9 cellular contexts compared by ENCODE assay signal in genomic region chr1:223834660-223835263, GRCh38. TPM values are rescaled to one million over a fixed set of nuclear protein-coding genes. Genes with fewer than 3 reads are reported as not detected.
A peak's percentile ranks its signal among the peaks of the same experiment; 100 is the strongest.
DNase-seq lines count a peak whose midpoint lies in the region; ATAC-seq and TF ChIP-seq lines count a peak whose summit lies in the region.
"Had no signal": no experiment of that assay in that cellular context is flagged by ENCODE, and none has a peak within 500 bp of the region (broad histone marks: within the 10 kb centered on the region; RNA-seq: fewer than 3 reads in every experiment).

No MANE protein-coding gene starts in this region.

- peak overlapping the region in 8 of 11 experiments; percentile 56 to 92 (median 82); a peak in 15 of 22 replicates for H3K4me2 ChIP-seq in BLaER1 treated with 17β-estradiol and CSF1 and Interleukin-3, amounts not matched to agents 10 nM and 100 nM

- H3K4me3 ChIP-seq in BLaER1 treated with 17β-estradiol and CSF1 and Interleukin-3, amounts not matched to agents 10 nM and 100 nM = no peak overlapping the region
- no peak overlapping the region for H3K4me3 ChIP-seq in effector memory CD4-positive, alpha-beta T cell (ENCODE audit: insufficient read depth, low read depth, low read length, poor library complexity, severe bottlenecking)

- peaks cover 0 to 8% (median 3%) of the 10 kb centered on the region in 11 experiments; a peak in 6 of 22 replicates for H3K36me3 ChIP-seq in BLaER1 treated with 17β-estradiol and CSF1 and Interleukin-3, amounts not matched to agents 10 nM and 100 nM
- H3K36me3 ChIP-seq in effector memory CD4-positive, alpha-beta T cell (ENCODE audit: control insufficient read depth, insufficient read depth, low read length) = no peaks in the 10 kb centered on the region

- no peak for TF ChIP-seq CTCF in omental fat pad (IDR thresholded peaks at IDR 0.05)

- H3K9me3 ChIP-seq in BLaER1 treated with 17β-estradiol and CSF1 and Interleukin-3, amounts not matched to agents 10 nM and 100 nM (replicated peaks in 1 of 11) = no peaks in the 10 kb centered on the region
- H3K9me3 ChIP-seq in effector memory CD4-positive, alpha-beta T cell (ENCODE audit: control insufficient read depth, low read length) = no peaks in the 10 kb centered on the region

- H3K27ac ChIP-seq in BLaER1 treated with 17β-estradiol and CSF1 and Interleukin-3, amounts not matched to agents 10 nM and 100 nM = peak overlapping the region in 5 of 11 experiments; percentile 9 to 56 (median 43); a peak in 7 of 22 replicates
- peak overlapping the region; percentile 51 for H3K27ac ChIP-seq in effector memory CD4-positive, alpha-beta T cell (ENCODE audit: insufficient read depth, low read length, poor library complexity, severe bottlenecking)

- H3K9ac ChIP-seq in BLaER1 treated with 17β-estradiol and CSF1 and Interleukin-3, amounts not matched to agents 10 nM and 100 nM = peak overlapping the region in 2 of 11 experiments; percentile 14 to 23; a peak in 2 of 22 replicates

- H4K20me1 ChIP-seq in BLaER1 treated with 17β-estradiol and CSF1 and Interleukin-3, amounts not matched to agents 10 nM and 100 nM = peaks cover 63 to 97% (median 94%) of the 10 kb centered on the region in 11 experiments

- DNase-seq in M059J (ENCODE audit: low read depth) (peak; percentile 19), omental fat pad (ENCODE audit: low spot score) (no peak), NCI-H2107 treated with DMSO at 0.1 percent for 48 hours (lab: John Stamatoyannopoulos, UW; ENCODE audit: unreplicated experiment) (no peak), GM19240 (ENCODE audit: insufficient read length, low spot score) (no peak), NCI-H1048 (lab: John Stamatoyannopoulos, UW) (no peak)
- no peak for DNase-seq in effector memory CD4-positive, alpha-beta T cell
- DNase-seq: NCI-H146 had no signal

- peaks cover 56 to 95% (median 75%) of the 10 kb centered on the region in 10 experiments for H3K4me1 ChIP-seq in BLaER1 treated with 17β-estradiol and CSF1 and Interleukin-3, amounts not matched to agents 10 nM and 100 nM
- peaks cover 40% of the 10 kb centered on the region for H3K4me1 ChIP-seq in effector memory CD4-positive, alpha-beta T cell (ENCODE audit: control insufficient read depth, insufficient read depth, low read length, poor library complexity, severe bottlenecking)

- ATAC-seq in omental fat pad (ENCODE audit: low FRiP score) (peak; percentile 24), GM18870 (IDR thresholded peaks at IDR 0.05; ENCODE audit: unreplicated experiment) (no peak)

- no peaks in the 10 kb centered on the region for H3K27me3 ChIP-seq in BLaER1 treated with 17β-estradiol and CSF1 and Interleukin-3, amounts not matched to agents 10 nM and 100 nM
- H3K27me3 ChIP-seq in effector memory CD4-positive, alpha-beta T cell (replicated peaks; ENCODE audit: control insufficient read depth, insufficient read depth, low read length, poor library complexity, severe bottlenecking) = no peaks in the 10 kb centered on the region

RNA-seq across cellular contexts. Expression of gene TP53BP2, which starts 11.0 kb away (rescaled TPM):
- total RNA-seq in M059J (2014; rRNA removed; shearing (Covaris generic)) = 40.6 and 73.3 TPM in 2 replicates
- total RNA-seq in omental fat pad = 10 to 100 TPM; 33.7 to 65.9 (median 48.6) TPM
